ENCODE assay signal across 17 cellular contexts in genomic region chr9:110801426-110801825, GRCh38.
"Had no signal": no experiment of that assay in that cellular context is flagged by ENCODE, and none has a peak within 500 bp of the region (broad histone marks: within the 10 kb centered on the region; RNA-seq: fewer than 3 reads in every experiment).

No MANE protein-coding gene starts in this region.

- H3K4me3 ChIP-seq: psoas muscle, right lobe of liver, spleen had no signal

- H3K36me3 ChIP-seq: right lobe of liver, spleen had no signal

- H3K4me1 ChIP-seq: psoas muscle, right lobe of liver had no signal

- H3K9me3 ChIP-seq: psoas muscle, right lobe of liver, spleen had no signal

- H3K27ac ChIP-seq: psoas muscle, right lobe of liver, spleen had no signal

- H3K27me3 ChIP-seq: right lobe of liver, spleen had no signal

- ATAC-seq: left colon, natural killer cell, psoas muscle, right lobe of liver had no signal

- DNase-seq: activated CD4-positive, alpha-beta T cell treated with anti-CD3 and anti-CD28 coated beads, Interleukin-2, amount 50 U/mL, for 1 hour; activated CD4-positive, CD25-positive, alpha-beta regulatory T cell; amygdala; dermis blood vessel endothelial cell; foreskin melanocyte; head of caudate nucleus; left colon; mammary epithelial cell; natural killer cell; psoas muscle; right lobe of liver; spleen; stimulated activated CD4-positive, alpha-beta T cell treated with anti-CD3 and anti-CD28 coated beads, Interleukin-2, amount 100 ng/mL, for 24 hours; stimulated activated naive CD4-positive, alpha-beta T cell; substantia nigra; T-helper 1 cell; trophoblast cell had no signal
